In the genomic region with DNA sequence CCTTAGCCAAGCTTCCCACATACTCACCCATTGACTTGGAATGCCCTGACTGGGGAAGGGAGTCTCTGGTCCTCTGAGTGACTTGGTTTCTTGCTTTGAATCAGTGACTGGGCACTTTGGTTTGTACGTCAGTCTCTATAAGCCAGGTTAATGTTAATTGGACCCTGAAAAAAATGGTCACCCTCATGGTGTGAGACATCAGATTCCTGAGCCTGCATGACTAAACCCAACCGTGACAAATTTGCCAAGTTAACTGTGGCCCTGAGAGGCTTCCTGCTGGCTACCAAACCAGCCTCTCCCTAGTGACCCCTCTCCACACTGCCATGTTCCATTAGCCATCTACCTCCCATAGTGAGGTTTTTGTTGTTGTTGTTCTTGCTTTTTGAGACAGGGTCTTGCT, we compare ENCODE assay signal across 17 cellular contexts.
"Had no signal": no experiment of that assay in that cellular context is flagged by ENCODE, and none has a peak within 500 bp of the region (broad histone marks: within the 10 kb centered on the region; RNA-seq: fewer than 3 reads in every experiment).

No MANE protein-coding gene starts in this region.

- ATAC-seq: foreskin keratinocyte, SK-N-SH treated with all-trans-retinoic acid at 6 μM for 48 hours had no signal

- H3K36me3 ChIP-seq: heart left ventricle, left ventricle myocardium inferior had no signal

- H3K9me3 Mint-ChIP-seq: activated B cell treated with CpG ODN at 0.5 μM for 24 hours; activated CD4-positive, alpha-beta T cell treated with anti-CD3 and anti-CD28 coated beads, Interleukin-2, amount 10 ng/mL, durations not matched to agents 24 days and 14 days; activated naive CD4-positive, alpha-beta T cell treated with anti-CD3 and anti-CD28 coated beads, Interleukin-2, amount 50 U/mL, for 24 hours; dendritic cell treated with granulocyte-macrophage colony-stimulating factor and Interleukin-4, amounts not matched to agents 40 ng/mL and 50 ng/mL, for 4 days; neural crest cell; T-helper 1 cell treated with Interleukin-12 subunit alpha and Interleukin-12 subunit beta and Interleukin-4 antibody, amounts not matched to agents 30 μg/mL and 1 μg/mL, for 36 hours had no signal

- H3K36me3 Mint-ChIP-seq: activated naive CD4-positive, alpha-beta T cell treated with anti-CD3 and anti-CD28 coated beads, Interleukin-2, amount 50 U/mL, for 24 hours; brain had no signal

- H3K4me3 ChIP-seq: heart left ventricle, left ventricle myocardium inferior, smooth muscle cell, testis had no signal

- H3K4me3 Mint-ChIP-seq: activated B cell treated with CpG ODN at 0.5 μM for 24 hours; activated CD4-positive, alpha-beta T cell treated with anti-CD3 and anti-CD28 coated beads, Interleukin-2, amount 10 ng/mL, durations not matched to agents 24 days and 14 days; activated naive CD4-positive, alpha-beta T cell treated with anti-CD3 and anti-CD28 coated beads, Interleukin-2, amount 50 U/mL, for 24 hours; brain; dendritic cell treated with granulocyte-macrophage colony-stimulating factor and Interleukin-4, amounts not matched to agents 40 ng/mL and 50 ng/mL, for 4 days; neural crest cell; T-helper 1 cell treated with Interleukin-12 subunit alpha and Interleukin-12 subunit beta and Interleukin-4 antibody, amounts not matched to agents 30 μg/mL and 1 μg/mL, for 36 hours had no signal

- DNase-seq: activated B cell treated with CpG ODN at 0.5 μM for 24 hours; activated CD4-positive, alpha-beta T cell treated with anti-CD3 and anti-CD28 coated beads, Interleukin-2, amount 10 ng/mL, durations not matched to agents 24 days and 14 days; activated effector memory CD4-positive, alpha-beta T cell treated with Interleukin-2 at 50 U/mL for 16 hours; foreskin keratinocyte; heart left ventricle; left ventricle myocardium inferior; mesenchymal stem cell; stimulated activated naive CD4-positive, alpha-beta T cell treated with Interleukin-2 at 50 U/mL for 16 hours; testis had no signal

- H3K27ac ChIP-seq: foreskin keratinocyte, testis had no signal

- H3K27me3 ChIP-seq: heart left ventricle, testis had no signal

- H3K27ac Mint-ChIP-seq: activated B cell treated with CpG ODN at 0.5 μM for 24 hours; activated CD4-positive, alpha-beta T cell treated with anti-CD3 and anti-CD28 coated beads, Interleukin-2, amount 10 ng/mL, durations not matched to agents 24 days and 14 days; activated naive CD4-positive, alpha-beta T cell treated with anti-CD3 and anti-CD28 coated beads, Interleukin-2, amount 50 U/mL, for 24 hours; dendritic cell treated with granulocyte-macrophage colony-stimulating factor and Interleukin-4, amounts not matched to agents 40 ng/mL and 50 ng/mL, for 4 days; T-helper 1 cell treated with Interleukin-12 subunit alpha and Interleukin-12 subunit beta and Interleukin-4 antibody, amounts not matched to agents 30 μg/mL and 1 μg/mL, for 36 hours had no signal

- FAIRE-seq: islet of Langerhans had no signal

- H3K27me3 Mint-ChIP-seq: activated B cell treated with CpG ODN at 0.5 μM for 24 hours; activated naive CD4-positive, alpha-beta T cell treated with anti-CD3 and anti-CD28 coated beads, Interleukin-2, amount 50 U/mL, for 24 hours had no signal

- H3K4me1 Mint-ChIP-seq: activated CD4-positive, alpha-beta T cell treated with anti-CD3 and anti-CD28 coated beads, Interleukin-2, amount 10 ng/mL, durations not matched to agents 24 days and 14 days; activated naive CD4-positive, alpha-beta T cell treated with anti-CD3 and anti-CD28 coated beads, Interleukin-2, amount 50 U/mL, for 24 hours had no signal

- H3K9me3 ChIP-seq: heart left ventricle, left ventricle myocardium inferior, testis had no signal
